23 cellular contexts compared by ENCODE assay signal in the genomic region with DNA sequence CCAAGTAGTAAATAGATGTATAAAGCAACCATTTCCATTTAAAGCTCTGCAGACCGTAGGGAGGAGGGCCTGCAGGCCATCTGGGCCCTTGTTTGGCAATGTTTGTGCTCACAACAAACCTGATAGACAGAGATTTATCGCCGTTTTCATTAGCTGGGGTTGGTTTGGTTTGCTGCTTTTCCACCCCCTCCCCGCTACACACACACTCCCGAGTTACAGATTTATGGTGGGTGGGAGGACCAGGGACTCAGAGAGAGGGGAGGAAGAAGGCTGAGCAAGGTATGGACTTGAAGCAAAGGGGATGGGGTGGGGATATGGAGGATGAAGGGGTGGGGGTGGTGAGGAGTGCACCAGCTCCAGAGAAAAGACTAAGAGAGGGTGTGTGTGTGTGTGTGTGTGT.
"Had no signal": no experiment of that assay in that cellular context is flagged by ENCODE, and none has a peak within 500 bp of the region (broad histone marks: within the 10 kb centered on the region; RNA-seq: fewer than 3 reads in every experiment).

No MANE protein-coding gene starts in this region.

- DNase-seq: activated B cell treated with CpG ODN at 0.5 μM for 24 hours; activated CD4-positive, alpha-beta T cell treated with anti-CD3 and anti-CD28 coated beads for 36 hours; activated CD8-positive, alpha-beta memory T cell treated with anti-CD3 and anti-CD28 coated beads, Interleukin-2, amount 10 ng/mL, durations not matched to agents 7 days and 5 days; activated CD8-positive, alpha-beta T cell treated with anti-CD3 and anti-CD28 coated beads, Interleukin-2, amount 10 ng/mL, durations not matched to agents 7 days and 5 days; activated naive CD4-positive, alpha-beta T cell; activated T-cell treated with anti-CD3 and anti-CD28 coated beads for 4 hours; activated T-cell treated with anti-CD3 and anti-CD28 coated beads, Interleukin-2, amount 50 U/mL, for 72 hours; foreskin keratinocyte; heart right ventricle; kidney glomerular epithelial cell; left ventricle myocardium inferior; mesendoderm; mucosa of descending colon; occipital lobe; stimulated activated CD4-positive, alpha-beta T cell treated with anti-CD3 and anti-CD28 coated beads, Interleukin-2, amount 100 ng/mL, for 48 hours; stimulated activated naive CD8-positive, alpha-beta T cell treated with anti-CD3 and anti-CD28 coated beads, Interleukin-15, Interleukin-2, amounts not matched to agents 100 U/mL and 50 U/mL, for 24 hours; T-helper 1 cell; testis; transverse colon had no signal

- H3K4me3 Mint-ChIP-seq: activated B cell treated with CpG ODN at 0.5 μM for 24 hours; activated CD4-positive, alpha-beta T cell treated with anti-CD3 and anti-CD28 coated beads for 36 hours; activated CD8-positive, alpha-beta memory T cell treated with anti-CD3 and anti-CD28 coated beads, Interleukin-2, amount 10 ng/mL, durations not matched to agents 7 days and 5 days; activated CD8-positive, alpha-beta T cell treated with anti-CD3 and anti-CD28 coated beads, Interleukin-2, amount 10 ng/mL, durations not matched to agents 7 days and 5 days; activated T-cell treated with anti-CD3 and anti-CD28 coated beads, Interleukin-2, amount 50 U/mL, for 72 hours; central memory CD8-positive, alpha-beta T cell; dendritic cell treated with granulocyte-macrophage colony-stimulating factor and Interleukin-4, amounts not matched to agents 40 ng/mL and 50 ng/mL, for 4 days; T-helper 2 cell treated with Interferon-gamma antibody and Interleukin-4, amounts not matched to agents 5 μg/mL and 100 μg/mL, for 36 hours had no signal

- H3K27ac Mint-ChIP-seq: activated B cell treated with CpG ODN at 0.5 μM for 24 hours; activated CD4-positive, alpha-beta T cell treated with anti-CD3 and anti-CD28 coated beads for 36 hours; activated CD8-positive, alpha-beta memory T cell treated with anti-CD3 and anti-CD28 coated beads, Interleukin-2, amount 10 ng/mL, durations not matched to agents 7 days and 5 days; activated CD8-positive, alpha-beta T cell treated with anti-CD3 and anti-CD28 coated beads, Interleukin-2, amount 10 ng/mL, durations not matched to agents 7 days and 5 days; activated naive CD4-positive, alpha-beta T cell treated with anti-CD3 and anti-CD28 coated beads, Interleukin-2, amount 50 U/mL, for 72 hours; activated T-cell treated with anti-CD3 and anti-CD28 coated beads, Interleukin-2, amount 50 U/mL, for 72 hours; dendritic cell treated with granulocyte-macrophage colony-stimulating factor and Interleukin-4, amounts not matched to agents 40 ng/mL and 50 ng/mL, for 4 days; T-helper 2 cell treated with Interferon-gamma antibody and Interleukin-4, amounts not matched to agents 5 μg/mL and 100 μg/mL, for 36 hours had no signal

- ATAC-seq: activated CD4-positive, alpha-beta T cell treated with anti-CD3 and anti-CD28 coated beads for 36 hours; activated CD8-positive, alpha-beta memory T cell treated with anti-CD3 and anti-CD28 coated beads, Interleukin-2, amount 10 ng/mL, durations not matched to agents 7 days and 5 days; activated CD8-positive, alpha-beta T cell treated with anti-CD3 and anti-CD28 coated beads, Interleukin-2, amount 10 ng/mL, durations not matched to agents 7 days and 5 days; activated naive CD4-positive, alpha-beta T cell treated with anti-CD3 and anti-CD28 coated beads, Interleukin-2, amount 50 U/mL, for 72 hours; activated T-cell treated with anti-CD3 and anti-CD28 coated beads, Interleukin-2, amount 50 U/mL, for 72 hours; foreskin keratinocyte; heart right ventricle; mucosa of descending colon; stimulated activated naive CD8-positive, alpha-beta T cell treated with anti-CD3 and anti-CD28 coated beads, Interleukin-15, Interleukin-2, amounts not matched to agents 100 U/mL and 50 U/mL, for 24 hours had no signal

- H3K9me3 Mint-ChIP-seq: activated B cell treated with CpG ODN at 0.5 μM for 24 hours; activated naive CD4-positive, alpha-beta T cell treated with anti-CD3 and anti-CD28 coated beads, Interleukin-2, amount 50 U/mL, for 72 hours; activated T-cell treated with anti-CD3 and anti-CD28 coated beads, Interleukin-2, amount 50 U/mL, for 72 hours; central memory CD8-positive, alpha-beta T cell; dendritic cell treated with granulocyte-macrophage colony-stimulating factor and Interleukin-4, amounts not matched to agents 40 ng/mL and 50 ng/mL, for 4 days; T-helper 2 cell treated with Interferon-gamma antibody and Interleukin-4, amounts not matched to agents 5 μg/mL and 100 μg/mL, for 36 hours had no signal

- H3K36me3 Mint-ChIP-seq: activated CD8-positive, alpha-beta memory T cell treated with anti-CD3 and anti-CD28 coated beads, Interleukin-2, amount 10 ng/mL, durations not matched to agents 7 days and 5 days had no signal

- H3K27me3 Mint-ChIP-seq: activated B cell treated with CpG ODN at 0.5 μM for 24 hours had no signal
